8 cellular contexts compared by ENCODE assay signal in genomic region chr1:23484253-23485001, GRCh38. TPM values are rescaled to one million over a fixed set of nuclear protein-coding genes. Genes with fewer than 3 reads are reported as not detected.
DNase-seq lines count a peak whose midpoint lies in the region; ATAC-seq lines count a peak whose summit lies in the region.

No MANE protein-coding gene starts in this region.

- DNase-seq in DMS79 (lab: John Stamatoyannopoulos, UW): peak; percentile 73
- peak; percentile 93 to 97 for DNase-seq in NCI-H446 (lab: John Stamatoyannopoulos, UW)
- peak; percentile 75 to 83 for DNase-seq in activated CD4-positive, alpha-beta T cell treated with anti-CD3 and anti-CD28 coated beads, Interleukin-2, amount 50 U/mL, for 24 hours (ENCODE audit: low read depth in 1 of 2, low spot score in 1 of 2)
- DNase-seq in dedifferentiated amniotic fluid mesenchymal stem cell (ENCODE audit: extremely low spot score): peak; percentile 87
- DNase-seq in left lobe of liver (ENCODE audit: low spot score): peak; percentile 89
- DNase-seq in stimulated activated CD4-positive, alpha-beta T cell treated with anti-CD3 and anti-CD28 coated beads, Interleukin-2, amount 100 ng/mL, for 24 hours: peak; percentile 91 to 92

- peak; percentile 65 for ATAC-seq in HG02885 (IDR thresholded peaks at IDR 0.05; ENCODE audit: poor library complexity, unreplicated experiment)
- ATAC-seq in left lobe of liver: peak; percentile 87
- ATAC-seq in HG03520 (IDR thresholded peaks at IDR 0.05; ENCODE audit: unreplicated experiment): no peak

RNA-seq across cellular contexts. Expression of gene ASAP3, which starts 0.4 kb away (rescaled TPM):
- 16.7 TPM for total RNA-seq in left lobe of liver

RNA-seq across cellular contexts. Expression of gene E2F2, which starts 46.6 kb away (rescaled TPM):
- total RNA-seq in left lobe of liver: 0.15 TPM

RNA-seq across cellular contexts. Expression of gene TCEA3, which starts 59.9 kb away (rescaled TPM):
- 70.9 TPM for total RNA-seq in left lobe of liver
